1 cellular context compared by ENCODE assay signal in the genomic region with DNA sequence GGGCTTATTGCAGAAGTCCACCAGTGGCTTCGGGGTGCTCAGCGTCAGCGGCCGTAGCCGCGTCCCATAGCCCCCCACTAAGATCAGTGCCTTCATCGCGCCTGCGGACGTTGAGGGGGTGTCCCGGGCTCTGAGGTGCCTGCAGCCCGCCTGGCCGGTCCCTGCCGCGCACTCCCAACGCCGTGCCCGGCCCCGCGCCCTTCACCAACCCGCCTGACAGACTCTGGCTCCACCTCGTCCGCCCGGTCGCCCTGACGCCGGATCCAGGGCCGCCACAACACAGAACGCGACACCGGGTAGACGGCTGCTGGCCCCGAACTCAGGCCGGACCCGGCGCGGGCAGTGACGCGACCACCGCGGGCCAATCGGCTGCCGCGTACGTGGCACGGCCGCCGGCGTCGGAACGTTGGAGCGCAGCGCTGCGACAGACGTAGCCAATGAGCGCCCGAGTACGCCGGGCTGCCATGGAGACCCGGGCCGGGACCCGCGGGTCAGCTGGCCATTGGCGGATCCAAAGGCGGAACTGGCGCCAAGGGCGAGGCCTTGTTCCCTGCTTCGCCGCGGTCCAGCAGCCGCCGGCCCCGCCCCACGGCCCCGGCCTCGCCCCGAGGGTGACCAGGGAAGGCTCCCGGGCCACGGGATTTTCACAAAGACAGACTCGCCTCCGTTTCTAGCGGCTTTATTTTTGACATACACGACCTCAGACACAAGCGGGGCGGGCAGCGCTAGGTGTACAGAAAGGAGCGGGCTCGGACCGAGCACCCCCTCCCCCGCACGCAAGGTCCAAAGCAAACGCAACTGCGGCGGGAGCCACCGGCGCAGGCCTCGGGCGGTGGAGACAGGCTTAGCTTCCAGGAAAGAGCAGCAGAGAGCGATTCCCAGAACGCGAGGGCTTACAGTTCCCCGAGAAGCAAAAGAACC.
TF ChIP-seq lines count a peak whose summit lies in the region.

Gene GMPPB (minus strand): TSS at position 321 of the 921 bp plus-strand sequence. CDS start 225 bp downstream, at position 96.

TF ChIP-seq in K562, 482 proteins besides CTCF, POLR2A, EP300 and RAD21 (continued from another document and continues in another):
- TF ChIP-seq MITF (IDR thresholded peaks at IDR 0.05) (no peak), SETDB1 (IDR thresholded peaks at IDR 0.05; ENCODE audit: low read length) (no peak), CBFB (CRISPR knock-in tag; IDR thresholded peaks at IDR 0.05) (no peak), SAFB (IDR thresholded peaks at IDR 0.05; ENCODE audit: borderline replicate concordance, low read depth, low read length) (no peak), RBBP5 (IDR thresholded peaks at IDR 0.05; ENCODE audit: borderline replicate concordance, insufficient read depth, low read length, poor library complexity, severe bottlenecking) (peak; percentile 32), BRF1 (IDR thresholded peaks at IDR 0.05; ENCODE audit: borderline replicate concordance, extremely low read depth, insufficient read length) (no peak), CSDE1 (IDR thresholded peaks at IDR 0.05) (peak in 1 of 2 experiments; percentile 29; a peak in 1 of 4 replicates), E2F8 (IDR thresholded peaks at IDR 0.05; ENCODE audit: low read depth, partially characterized antibody) (peak; percentile 63), SRSF7 (optimal IDR thresholded peaks at IDR 0.05; ENCODE audit: low read depth, low read length) (no peak), RBM34 (IDR thresholded peaks at IDR 0.05; ENCODE audit: borderline replicate concordance, insufficient read depth, low read length) (peak; percentile 84; the same call in 1 of the 2 replicates), SMARCA4 (IDR thresholded peaks at IDR 0.05) (peak; percentile 38; the same call in 1 of the 2 replicates), SUPT5H (IDR thresholded peaks at IDR 0.05) (peak; percentile 73), MEIS2 (IDR thresholded peaks at IDR 0.05; ENCODE audit: partially characterized antibody) (no peak), ZBTB1 (CRISPR knock-in tag; IDR thresholded peaks at IDR 0.05; ENCODE audit: borderline replicate concordance, low read depth) (no peak), MCM2 (IDR thresholded peaks at IDR 0.05; ENCODE audit: low read depth) (no peak), NFIX (CRISPR knock-in tag; IDR thresholded peaks at IDR 0.05; ENCODE audit: low read depth) (no peak), CHD1 (IDR thresholded peaks at IDR 0.05; ENCODE audit: low read length) (peak; percentile 72), TAF9B (IDR thresholded peaks at IDR 0.05; ENCODE audit: partially characterized antibody) (no peak), XRCC4 (IDR thresholded peaks at IDR 0.05; ENCODE audit: extremely low read depth, insufficient read depth, insufficient read length) (no peak), TSC22D4 (tag; IDR thresholded peaks at IDR 0.05) (no peak), POLR3G (IDR thresholded peaks at IDR 0.05; ENCODE audit: extremely low read depth, insufficient read length, insufficient replicate concordance) (no peak), CEBPZ (IDR thresholded peaks at IDR 0.05; ENCODE audit: borderline replicate concordance, low read depth, low read length) (no peak), BCOR (IDR thresholded peaks at IDR 0.05) (no peak), ZBTB17 (CRISPR knock-in tag; IDR thresholded peaks at IDR 0.05) (0 out of 2 replicates have a peak, but pooled peaks have one; percentile 10), SIRT6 (IDR thresholded peaks at IDR 0.05; ENCODE audit: low read depth, low read length) (no peak), C11orf30 (IDR thresholded peaks at IDR 0.05; ENCODE audit: low read depth) (peak; percentile 97), HNRNPLL (IDR thresholded peaks at IDR 0.05; ENCODE audit: low read depth, low read length, poor library complexity, severe bottlenecking) (peak; percentile 89), PHF21A (IDR thresholded peaks at IDR 0.05; ENCODE audit: borderline replicate concordance, low read depth) (no peak), TEAD4 (IDR thresholded peaks at IDR 0.05; ENCODE audit: low read length) (no peak), TEAD4 (CRISPR knock-in tag; IDR thresholded peaks at IDR 0.05; ENCODE audit: borderline replicate concordance) (no peak), ZNF41 (CRISPR knock-in tag; conservative IDR thresholded peaks at IDR 0.05) (no peak), SMARCA5 (IDR thresholded peaks at IDR 0.05) (no peak), ZNF232 (CRISPR knock-in tag; IDR thresholded peaks at IDR 0.05) (no peak), CHD4 (IDR thresholded peaks at IDR 0.05; ENCODE audit: insufficient read depth, insufficient replicate concordance, low read depth, low read length, poor library complexity, severe bottlenecking) (no peak), SMARCB1 (IDR thresholded peaks at IDR 0.05; ENCODE audit: insufficient read length, low read depth) (no peak), RFX5 (IDR thresholded peaks at IDR 0.05; ENCODE audit: low read depth, low read length) (no peak), CHD2 (IDR thresholded peaks at IDR 0.05; ENCODE audit: low read depth, low read length) (no peak)
- TF ChIP-seq, protein P1, sequence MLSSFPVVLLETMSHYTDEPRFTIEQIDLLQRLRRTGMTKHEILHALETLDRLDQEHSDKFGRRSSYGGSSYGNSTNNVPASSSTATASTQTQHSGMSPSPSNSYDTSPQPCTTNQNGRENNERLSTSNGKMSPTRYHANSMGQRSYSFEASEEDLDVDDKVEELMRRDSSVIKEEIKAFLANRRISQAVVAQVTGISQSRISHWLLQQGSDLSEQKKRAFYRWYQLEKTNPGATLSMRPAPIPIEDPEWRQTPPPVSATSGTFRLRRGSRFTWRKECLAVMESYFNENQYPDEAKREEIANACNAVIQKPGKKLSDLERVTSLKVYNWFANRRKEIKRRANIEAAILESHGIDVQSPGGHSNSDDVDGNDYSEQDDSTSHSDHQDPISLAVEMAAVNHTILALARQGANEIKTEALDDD (IDR thresholded peaks at IDR 0.05), result no peak
- TF ChIP-seq, protein P2, sequence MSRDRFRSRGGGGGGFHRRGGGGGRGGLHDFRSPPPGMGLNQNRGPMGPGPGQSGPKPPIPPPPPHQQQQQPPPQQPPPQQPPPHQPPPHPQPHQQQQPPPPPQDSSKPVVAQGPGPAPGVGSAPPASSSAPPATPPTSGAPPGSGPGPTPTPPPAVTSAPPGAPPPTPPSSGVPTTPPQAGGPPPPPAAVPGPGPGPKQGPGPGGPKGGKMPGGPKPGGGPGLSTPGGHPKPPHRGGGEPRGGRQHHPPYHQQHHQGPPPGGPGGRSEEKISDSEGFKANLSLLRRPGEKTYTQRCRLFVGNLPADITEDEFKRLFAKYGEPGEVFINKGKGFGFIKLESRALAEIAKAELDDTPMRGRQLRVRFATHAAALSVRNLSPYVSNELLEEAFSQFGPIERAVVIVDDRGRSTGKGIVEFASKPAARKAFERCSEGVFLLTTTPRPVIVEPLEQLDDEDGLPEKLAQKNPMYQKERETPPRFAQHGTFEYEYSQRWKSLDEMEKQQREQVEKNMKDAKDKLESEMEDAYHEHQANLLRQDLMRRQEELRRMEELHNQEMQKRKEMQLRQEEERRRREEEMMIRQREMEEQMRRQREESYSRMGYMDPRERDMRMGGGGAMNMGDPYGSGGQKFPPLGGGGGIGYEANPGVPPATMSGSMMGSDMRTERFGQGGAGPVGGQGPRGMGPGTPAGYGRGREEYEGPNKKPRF (IDR thresholded peaks at IDR 0.05; ENCODE audit: low read depth, low read length), result no peak
- TF ChIP-seq, protein P3, sequence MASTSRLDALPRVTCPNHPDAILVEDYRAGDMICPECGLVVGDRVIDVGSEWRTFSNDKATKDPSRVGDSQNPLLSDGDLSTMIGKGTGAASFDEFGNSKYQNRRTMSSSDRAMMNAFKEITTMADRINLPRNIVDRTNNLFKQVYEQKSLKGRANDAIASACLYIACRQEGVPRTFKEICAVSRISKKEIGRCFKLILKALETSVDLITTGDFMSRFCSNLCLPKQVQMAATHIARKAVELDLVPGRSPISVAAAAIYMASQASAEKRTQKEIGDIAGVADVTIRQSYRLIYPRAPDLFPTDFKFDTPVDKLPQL (IDR thresholded peaks at IDR 0.05; ENCODE audit: extremely low read depth, insufficient read length), result no peak
- TF ChIP-seq, protein P4, sequence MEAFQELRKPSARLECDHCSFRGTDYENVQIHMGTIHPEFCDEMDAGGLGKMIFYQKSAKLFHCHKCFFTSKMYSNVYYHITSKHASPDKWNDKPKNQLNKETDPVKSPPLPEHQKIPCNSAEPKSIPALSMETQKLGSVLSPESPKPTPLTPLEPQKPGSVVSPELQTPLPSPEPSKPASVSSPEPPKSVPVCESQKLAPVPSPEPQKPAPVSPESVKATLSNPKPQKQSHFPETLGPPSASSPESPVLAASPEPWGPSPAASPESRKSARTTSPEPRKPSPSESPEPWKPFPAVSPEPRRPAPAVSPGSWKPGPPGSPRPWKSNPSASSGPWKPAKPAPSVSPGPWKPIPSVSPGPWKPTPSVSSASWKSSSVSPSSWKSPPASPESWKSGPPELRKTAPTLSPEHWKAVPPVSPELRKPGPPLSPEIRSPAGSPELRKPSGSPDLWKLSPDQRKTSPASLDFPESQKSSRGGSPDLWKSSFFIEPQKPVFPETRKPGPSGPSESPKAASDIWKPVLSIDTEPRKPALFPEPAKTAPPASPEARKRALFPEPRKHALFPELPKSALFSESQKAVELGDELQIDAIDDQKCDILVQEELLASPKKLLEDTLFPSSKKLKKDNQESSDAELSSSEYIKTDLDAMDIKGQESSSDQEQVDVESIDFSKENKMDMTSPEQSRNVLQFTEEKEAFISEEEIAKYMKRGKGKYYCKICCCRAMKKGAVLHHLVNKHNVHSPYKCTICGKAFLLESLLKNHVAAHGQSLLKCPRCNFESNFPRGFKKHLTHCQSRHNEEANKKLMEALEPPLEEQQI (IDR thresholded peaks at IDR 0.05), result no peak
- TF ChIP-seq, protein P5, sequence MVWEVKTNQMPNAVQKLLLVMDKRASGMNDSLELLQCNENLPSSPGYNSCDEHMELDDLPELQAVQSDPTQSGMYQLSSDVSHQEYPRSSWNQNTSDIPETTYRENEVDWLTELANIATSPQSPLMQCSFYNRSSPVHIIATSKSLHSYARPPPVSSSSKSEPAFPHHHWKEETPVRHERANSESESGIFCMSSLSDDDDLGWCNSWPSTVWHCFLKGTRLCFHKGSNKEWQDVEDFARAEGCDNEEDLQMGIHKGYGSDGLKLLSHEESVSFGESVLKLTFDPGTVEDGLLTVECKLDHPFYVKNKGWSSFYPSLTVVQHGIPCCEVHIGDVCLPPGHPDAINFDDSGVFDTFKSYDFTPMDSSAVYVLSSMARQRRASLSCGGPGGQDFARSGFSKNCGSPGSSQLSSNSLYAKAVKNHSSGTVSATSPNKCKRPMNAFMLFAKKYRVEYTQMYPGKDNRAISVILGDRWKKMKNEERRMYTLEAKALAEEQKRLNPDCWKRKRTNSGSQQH (CRISPR knock-in tag; IDR thresholded peaks at IDR 0.05), result no peak
- TF ChIP-seq, protein P6, sequence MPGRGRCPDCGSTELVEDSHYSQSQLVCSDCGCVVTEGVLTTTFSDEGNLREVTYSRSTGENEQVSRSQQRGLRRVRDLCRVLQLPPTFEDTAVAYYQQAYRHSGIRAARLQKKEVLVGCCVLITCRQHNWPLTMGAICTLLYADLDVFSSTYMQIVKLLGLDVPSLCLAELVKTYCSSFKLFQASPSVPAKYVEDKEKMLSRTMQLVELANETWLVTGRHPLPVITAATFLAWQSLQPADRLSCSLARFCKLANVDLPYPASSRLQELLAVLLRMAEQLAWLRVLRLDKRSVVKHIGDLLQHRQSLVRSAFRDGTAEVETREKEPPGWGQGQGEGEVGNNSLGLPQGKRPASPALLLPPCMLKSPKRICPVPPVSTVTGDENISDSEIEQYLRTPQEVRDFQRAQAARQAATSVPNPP (IDR thresholded peaks at IDR 0.05; ENCODE audit: borderline replicate concordance, insufficient read depth, insufficient read length), result no peak
